ENCODE assay signal across 37 cellular contexts in the genomic region with DNA sequence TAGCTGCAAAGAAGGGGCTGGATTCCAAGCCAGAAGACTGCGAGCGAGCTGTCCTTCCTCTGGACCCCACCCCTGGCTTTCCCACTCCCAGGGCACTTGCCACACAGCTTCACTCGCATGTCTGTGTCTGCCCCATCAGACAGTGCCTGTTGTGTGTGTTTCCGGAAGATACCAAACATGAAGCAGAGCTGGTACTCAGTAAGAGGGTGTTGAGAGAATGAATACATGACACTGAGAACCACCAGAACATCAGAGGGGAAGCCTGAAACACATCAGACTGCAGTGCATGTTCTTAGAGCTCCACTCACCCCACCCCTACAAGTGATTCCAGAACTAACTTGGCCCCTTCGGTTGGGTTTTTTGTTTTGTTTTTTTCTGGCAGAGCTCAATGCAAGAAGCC.
"Had no signal": no experiment of that assay in that cellular context is flagged by ENCODE, and none has a peak within 500 bp of the region (broad histone marks: within the 10 kb centered on the region; RNA-seq: fewer than 3 reads in every experiment).

No MANE protein-coding gene starts in this region.

- H3K36me3 Mint-ChIP-seq: activated CD4-positive, alpha-beta memory T cell treated with anti-CD3 and anti-CD28 coated beads for 36 hours; activated naive CD4-positive, alpha-beta T cell treated with anti-CD3 and anti-CD28 coated beads, Interleukin-2, amount 50 U/mL, for 72 hours; activated naive CD8-positive, alpha-beta T cell treated with anti-CD3 and anti-CD28 coated beads for 36 hours had no signal

- ATAC-seq: activated CD8-positive, alpha-beta T cell treated with anti-CD3 and anti-CD28 coated beads for 36 hours; activated naive CD4-positive, alpha-beta T cell treated with anti-CD3 and anti-CD28 coated beads, Interleukin-2, amount 50 U/mL, for 72 hours; activated T-cell treated with anti-CD3 and anti-CD28 coated beads, Interleukin-2, amount 50 U/mL, for 4 hours; activated T-cell treated with anti-CD3 and anti-CD28 coated beads, Interleukin-2, amount 50 U/mL, for 72 hours; activated T-helper 17 cell treated with anti-CD3 and anti-CD28 coated beads, Interleukin-2, amount 50 U/mL, for 72 hours; body of pancreas had no signal

- DNase-seq: activated B cell treated with CpG ODN at 0.5 μM for 24 hours; activated CD4-positive, alpha-beta memory T cell treated with anti-CD3 and anti-CD28 coated beads for 36 hours; activated CD4-positive, alpha-beta T cell treated with anti-CD3 and anti-CD28 coated beads for 4 hours; activated CD4-positive, alpha-beta T cell treated with anti-CD3 and anti-CD28 coated beads, Interleukin-2, amount 10 ng/mL, durations not matched to agents 24 days and 14 days; activated CD4-positive, alpha-beta T cell treated with anti-CD3 and anti-CD28 coated beads, Interleukin-2, amount 50 U/mL, for 1 hour; activated CD4-positive, alpha-beta T cell treated with anti-CD3 and anti-CD28 coated beads, Interleukin-2, amount 50 U/mL, for 4 hours; activated CD4-positive, CD25-positive, alpha-beta regulatory T cell treated with anti-CD3 and anti-CD28 coated beads, Interleukin-2, amount 50 U/mL, for 72 hours; activated CD8-positive, alpha-beta memory T cell treated with anti-CD3 and anti-CD28 coated beads, Interleukin-2, amount 50 U/mL, for 4 hours; activated CD8-positive, alpha-beta T cell treated with anti-CD3 and anti-CD28 coated beads for 36 hours; activated effector memory CD4-positive, alpha-beta T cell treated with anti-CD3 and anti-CD28 coated beads, Interleukin-2, amount 50 U/mL, for 16 hours; activated gamma-delta T cell treated with Interleukin-2 at 50 U/mL for 16 hours; activated naive CD4-positive, alpha-beta T cell; activated naive CD4-positive, alpha-beta T cell treated with anti-CD3 and anti-CD28 coated beads for 36 hours; activated naive CD4-positive, alpha-beta T cell treated with anti-CD3 and anti-CD28 coated beads, Interleukin-2, amount 50 U/mL, for 16 hours; activated naive CD8-positive, alpha-beta T cell treated with anti-CD3 and anti-CD28 coated beads for 36 hours; activated T-cell treated with anti-CD3 and anti-CD28 coated beads for 4 hours; activated T-cell treated with anti-CD3 and anti-CD28 coated beads, Interleukin-2, amount 50 U/mL, for 1 hour; activated T-cell treated with anti-CD3 and anti-CD28 coated beads, Interleukin-2, amount 50 U/mL, for 4 hours; activated T-cell treated with anti-CD3 and anti-CD28 coated beads, Interleukin-2, amount 50 U/mL, for 72 hours; adrenal gland; amniotic stem cell; aorta; body of pancreas; brain microvascular endothelial cell; central memory CD4-positive, alpha-beta T cell; SW 1271; T-helper 1 cell; T-helper 2 cell; T-helper 9 cell had no signal

- H3K4me3 ChIP-seq: adrenal gland, body of pancreas, breast epithelium, cardiac muscle cell had no signal

- H3K27ac ChIP-seq: adrenal gland, body of pancreas, brain microvascular endothelial cell, breast epithelium, cardiac muscle cell, VCaP had no signal

- H3K4me1 ChIP-seq: adrenal gland, body of pancreas, breast epithelium had no signal

- H3K27me3 ChIP-seq: adrenal gland, body of pancreas, brain microvascular endothelial cell, breast epithelium, cardiac muscle cell had no signal

- H3K27ac Mint-ChIP-seq: activated B cell treated with CpG ODN at 0.5 μM for 24 hours; activated CD4-positive, alpha-beta memory T cell treated with anti-CD3 and anti-CD28 coated beads for 36 hours; activated CD4-positive, alpha-beta T cell treated with anti-CD3 and anti-CD28 coated beads, Interleukin-2, amount 10 ng/mL, durations not matched to agents 24 days and 14 days; activated CD8-positive, alpha-beta T cell treated with anti-CD3 and anti-CD28 coated beads for 36 hours; activated naive CD4-positive, alpha-beta T cell treated with anti-CD3 and anti-CD28 coated beads for 36 hours; activated naive CD4-positive, alpha-beta T cell treated with anti-CD3 and anti-CD28 coated beads, Interleukin-2, amount 50 U/mL, for 72 hours; activated naive CD8-positive, alpha-beta T cell treated with anti-CD3 and anti-CD28 coated beads for 36 hours; activated T-cell treated with anti-CD3 and anti-CD28 coated beads, Interleukin-2, amount 50 U/mL, for 72 hours; activated T-helper 1 cell treated with anti-CD3 and anti-CD28 coated beads, Interleukin-12 subunit alpha, Interleukin-12 subunit beta, Interleukin-2, Interleukin-4 antibody, amounts not matched to agents 30 ng/mL and 10 ng/mL and 1 ng/mL, durations not matched to agents 14 hours and 24 hours and 36 hours; activated T-helper 17 cell treated with anti-CD3 and anti-CD28 coated beads, Interleukin-2, amount 50 U/mL, for 72 hours; T-helper 1 cell treated with Interleukin-12 subunit alpha and Interleukin-12 subunit beta and Interleukin-4 antibody, amounts not matched to agents 30 μg/mL and 1 μg/mL, for 36 hours; T-helper 2 cell treated with Interferon-gamma antibody and Interleukin-4, amounts not matched to agents 5 μg/mL and 100 μg/mL, for 36 hours had no signal

- H3K36me3 ChIP-seq: adrenal gland, brain microvascular endothelial cell, breast epithelium, cardiac muscle cell had no signal

- H3K9me3 ChIP-seq: adrenal gland, body of pancreas, breast epithelium had no signal

- H3K9me3 Mint-ChIP-seq: activated CD4-positive, alpha-beta memory T cell treated with anti-CD3 and anti-CD28 coated beads for 36 hours; activated CD4-positive, alpha-beta T cell treated with anti-CD3 and anti-CD28 coated beads, Interleukin-2, amount 10 ng/mL, durations not matched to agents 24 days and 14 days; activated CD8-positive, alpha-beta T cell treated with anti-CD3 and anti-CD28 coated beads for 36 hours; activated naive CD4-positive, alpha-beta T cell treated with anti-CD3 and anti-CD28 coated beads for 36 hours; activated naive CD4-positive, alpha-beta T cell treated with anti-CD3 and anti-CD28 coated beads, Interleukin-2, amount 50 U/mL, for 72 hours; activated naive CD8-positive, alpha-beta T cell treated with anti-CD3 and anti-CD28 coated beads for 36 hours; activated T-cell treated with anti-CD3 and anti-CD28 coated beads, Interleukin-2, amount 50 U/mL, for 4 hours; activated T-helper 1 cell treated with anti-CD3 and anti-CD28 coated beads, Interleukin-12 subunit alpha, Interleukin-12 subunit beta, Interleukin-2, Interleukin-4 antibody, amounts not matched to agents 30 ng/mL and 10 ng/mL and 1 ng/mL, durations not matched to agents 14 hours and 24 hours and 36 hours; activated T-helper 17 cell treated with anti-CD3 and anti-CD28 coated beads, Interleukin-2, amount 50 U/mL, for 72 hours; T-helper 1 cell treated with Interleukin-12 subunit alpha and Interleukin-12 subunit beta and Interleukin-4 antibody, amounts not matched to agents 30 μg/mL and 1 μg/mL, for 36 hours; T-helper 2 cell treated with Interferon-gamma antibody and Interleukin-4, amounts not matched to agents 5 μg/mL and 100 μg/mL, for 36 hours had no signal

- H3K27me3 Mint-ChIP-seq: activated B cell treated with CpG ODN at 0.5 μM for 24 hours; activated CD4-positive, alpha-beta memory T cell treated with anti-CD3 and anti-CD28 coated beads for 36 hours; activated CD4-positive, alpha-beta T cell treated with anti-CD3 and anti-CD28 coated beads, Interleukin-2, amount 10 ng/mL, durations not matched to agents 24 days and 14 days had no signal

- H3K4me3 Mint-ChIP-seq: activated B cell treated with CpG ODN at 0.5 μM for 24 hours; activated CD4-positive, alpha-beta memory T cell treated with anti-CD3 and anti-CD28 coated beads for 36 hours; activated CD4-positive, alpha-beta T cell treated with anti-CD3 and anti-CD28 coated beads, Interleukin-2, amount 10 ng/mL, durations not matched to agents 24 days and 14 days; activated CD8-positive, alpha-beta T cell treated with anti-CD3 and anti-CD28 coated beads for 36 hours; activated naive CD4-positive, alpha-beta T cell treated with anti-CD3 and anti-CD28 coated beads for 36 hours; activated naive CD8-positive, alpha-beta T cell treated with anti-CD3 and anti-CD28 coated beads for 36 hours; activated T-cell treated with anti-CD3 and anti-CD28 coated beads, Interleukin-2, amount 50 U/mL, for 4 hours; activated T-cell treated with anti-CD3 and anti-CD28 coated beads, Interleukin-2, amount 50 U/mL, for 72 hours; activated T-helper 1 cell treated with anti-CD3 and anti-CD28 coated beads, Interleukin-12 subunit alpha, Interleukin-12 subunit beta, Interleukin-2, Interleukin-4 antibody, amounts not matched to agents 30 ng/mL and 10 ng/mL and 1 ng/mL, durations not matched to agents 14 hours and 24 hours and 36 hours; activated T-helper 17 cell treated with anti-CD3 and anti-CD28 coated beads, Interleukin-2, amount 50 U/mL, for 72 hours; T-helper 1 cell treated with Interleukin-12 subunit alpha and Interleukin-12 subunit beta and Interleukin-4 antibody, amounts not matched to agents 30 μg/mL and 1 μg/mL, for 36 hours; T-helper 2 cell treated with Interferon-gamma antibody and Interleukin-4, amounts not matched to agents 5 μg/mL and 100 μg/mL, for 36 hours had no signal

- H3K4me1 Mint-ChIP-seq: activated B cell treated with CpG ODN at 0.5 μM for 24 hours; activated CD4-positive, alpha-beta T cell treated with anti-CD3 and anti-CD28 coated beads, Interleukin-2, amount 10 ng/mL, durations not matched to agents 24 days and 14 days; activated naive CD8-positive, alpha-beta T cell treated with anti-CD3 and anti-CD28 coated beads for 36 hours; activated T-helper 17 cell treated with anti-CD3 and anti-CD28 coated beads, Interleukin-2, amount 50 U/mL, for 72 hours had no signal
